38 cellular contexts compared by ENCODE assay signal in genomic region chr11:119388103-119388502, GRCh38. TPM values are rescaled to one million over a fixed set of nuclear protein-coding genes. Genes with fewer than 3 reads are reported as not detected.
"Had no signal": no experiment of that assay in that cellular context is flagged by ENCODE, and none has a peak within 500 bp of the region (broad histone marks: within the 10 kb centered on the region; RNA-seq: fewer than 3 reads in every experiment).

No MANE protein-coding gene starts in this region.

- H3K4me3 Mint-ChIP-seq: activated B cell treated with CpG ODN at 0.5 μM for 24 hours; activated CD4-positive, alpha-beta memory T cell treated with anti-CD3 and anti-CD28 coated beads for 36 hours; activated CD4-positive, alpha-beta T cell treated with anti-CD3 and anti-CD28 coated beads, Interleukin-2, amount 10 ng/mL, durations not matched to agents 7 days and 5 days; activated CD8-positive, alpha-beta T cell treated with anti-CD3 and anti-CD28 coated beads for 36 hours; activated naive CD4-positive, alpha-beta T cell treated with anti-CD3 and anti-CD28 coated beads, Interleukin-2, amount 10 ng/mL, durations not matched to agents 7 days and 5 days; activated naive CD4-positive, alpha-beta T cell treated with anti-CD3 and anti-CD28 coated beads, Interleukin-2, amount 50 U/mL, for 24 hours; activated naive CD8-positive, alpha-beta T cell; activated naive CD8-positive, alpha-beta T cell treated with anti-CD3 and anti-CD28 coated beads, Interleukin-2, amount 10 ng/mL, durations not matched to agents 7 days and 5 days; activated naive CD8-positive, alpha-beta T cell treated with anti-CD3 and anti-CD28 coated beads, Interleukin-2, amount 50 U/mL, for 24 hours; activated T-cell treated with anti-CD3 and anti-CD28 coated beads, Interleukin-2, amount 50 U/mL, for 4 hours; activated T-cell treated with anti-CD3 and anti-CD28 coated beads, Interleukin-2, amount 50 U/mL, for 72 hours; activated T-helper 1 cell treated with anti-CD3 and anti-CD28 coated beads, Interleukin-12 subunit alpha, Interleukin-12 subunit beta, Interleukin-2, Interleukin-4 antibody, amounts not matched to agents 30 ng/mL and 10 ng/mL and 1 ng/mL, durations not matched to agents 14 hours and 24 hours and 36 hours; activated T-helper 17 cell treated with anti-CD3 and anti-CD28 coated beads, Interleukin-2, amount 50 U/mL, for 72 hours; brain; central memory CD8-positive, alpha-beta T cell; T-helper 1 cell treated with Interleukin-12 subunit alpha and Interleukin-12 subunit beta and Interleukin-4 antibody, amounts not matched to agents 30 μg/mL and 1 μg/mL, for 36 hours; T-helper 2 cell treated with Interferon-gamma antibody and Interleukin-4, amounts not matched to agents 5 μg/mL and 100 μg/mL, for 36 hours had no signal

- H3K27me3 Mint-ChIP-seq: activated naive CD4-positive, alpha-beta T cell treated with anti-CD3 and anti-CD28 coated beads, Interleukin-2, amount 50 U/mL, for 24 hours; activated T-helper 17 cell treated with anti-CD3 and anti-CD28 coated beads, Interleukin-2, amount 50 U/mL, for 72 hours had no signal

- H3K36me3 ChIP-seq: ascending aorta, cardiac muscle cell had no signal

- H3K36me3 Mint-ChIP-seq: activated CD4-positive, alpha-beta memory T cell treated with anti-CD3 and anti-CD28 coated beads for 36 hours; activated naive CD4-positive, alpha-beta T cell treated with anti-CD3 and anti-CD28 coated beads, Interleukin-2, amount 10 ng/mL, durations not matched to agents 7 days and 5 days; activated naive CD4-positive, alpha-beta T cell treated with anti-CD3 and anti-CD28 coated beads, Interleukin-2, amount 50 U/mL, for 24 hours; activated naive CD8-positive, alpha-beta T cell; activated naive CD8-positive, alpha-beta T cell treated with anti-CD3 and anti-CD28 coated beads, Interleukin-2, amount 10 ng/mL, durations not matched to agents 7 days and 5 days; brain had no signal

- H3K27ac Mint-ChIP-seq: activated B cell treated with CpG ODN at 0.5 μM for 24 hours; activated CD4-positive, alpha-beta memory T cell treated with anti-CD3 and anti-CD28 coated beads for 36 hours; activated CD4-positive, alpha-beta T cell treated with anti-CD3 and anti-CD28 coated beads, Interleukin-2, amount 10 ng/mL, durations not matched to agents 7 days and 5 days; activated CD8-positive, alpha-beta T cell treated with anti-CD3 and anti-CD28 coated beads for 36 hours; activated naive CD4-positive, alpha-beta T cell treated with anti-CD3 and anti-CD28 coated beads, Interleukin-2, amount 10 ng/mL, durations not matched to agents 7 days and 5 days; activated naive CD4-positive, alpha-beta T cell treated with anti-CD3 and anti-CD28 coated beads, Interleukin-2, amount 50 U/mL, for 24 hours; activated naive CD8-positive, alpha-beta T cell; activated naive CD8-positive, alpha-beta T cell treated with anti-CD3 and anti-CD28 coated beads, Interleukin-2, amount 10 ng/mL, durations not matched to agents 7 days and 5 days; activated naive CD8-positive, alpha-beta T cell treated with anti-CD3 and anti-CD28 coated beads, Interleukin-2, amount 50 U/mL, for 24 hours; activated T-cell treated with anti-CD3 and anti-CD28 coated beads, Interleukin-2, amount 50 U/mL, for 72 hours; activated T-helper 1 cell treated with anti-CD3 and anti-CD28 coated beads, Interleukin-12 subunit alpha, Interleukin-12 subunit beta, Interleukin-2, Interleukin-4 antibody, amounts not matched to agents 30 ng/mL and 10 ng/mL and 1 ng/mL, durations not matched to agents 14 hours and 24 hours and 36 hours; activated T-helper 17 cell treated with anti-CD3 and anti-CD28 coated beads, Interleukin-2, amount 50 U/mL, for 72 hours; brain; T-helper 1 cell treated with Interleukin-12 subunit alpha and Interleukin-12 subunit beta and Interleukin-4 antibody, amounts not matched to agents 30 μg/mL and 1 μg/mL, for 36 hours; T-helper 2 cell treated with Interferon-gamma antibody and Interleukin-4, amounts not matched to agents 5 μg/mL and 100 μg/mL, for 36 hours had no signal

- H3K4me1 ChIP-seq: ascending aorta had no signal

- H3K4me1 Mint-ChIP-seq: activated B cell treated with CpG ODN at 0.5 μM for 24 hours; activated CD4-positive, alpha-beta T cell treated with anti-CD3 and anti-CD28 coated beads, Interleukin-2, amount 10 ng/mL, durations not matched to agents 7 days and 5 days; activated naive CD4-positive, alpha-beta T cell treated with anti-CD3 and anti-CD28 coated beads, Interleukin-2, amount 10 ng/mL, durations not matched to agents 7 days and 5 days; activated naive CD4-positive, alpha-beta T cell treated with anti-CD3 and anti-CD28 coated beads, Interleukin-2, amount 50 U/mL, for 24 hours; activated naive CD8-positive, alpha-beta T cell treated with anti-CD3 and anti-CD28 coated beads, Interleukin-2, amount 10 ng/mL, durations not matched to agents 7 days and 5 days; activated naive CD8-positive, alpha-beta T cell treated with anti-CD3 and anti-CD28 coated beads, Interleukin-2, amount 50 U/mL, for 24 hours; activated T-helper 17 cell treated with anti-CD3 and anti-CD28 coated beads, Interleukin-2, amount 50 U/mL, for 72 hours; brain; central memory CD8-positive, alpha-beta T cell had no signal

- H3K9me3 ChIP-seq: ascending aorta had no signal

- DNase-seq: activated B cell treated with CpG ODN at 0.5 μM for 24 hours; activated CD4-positive, alpha-beta memory T cell treated with anti-CD3 and anti-CD28 coated beads for 36 hours; activated CD4-positive, alpha-beta T cell treated with anti-CD3 and anti-CD28 coated beads for 4 hours; activated CD4-positive, alpha-beta T cell treated with anti-CD3 and anti-CD28 coated beads, Interleukin-2, amount 10 ng/mL, durations not matched to agents 7 days and 5 days; activated CD4-positive, CD25-positive, alpha-beta regulatory T cell treated with anti-CD3 and anti-CD28 coated beads, Interleukin-2, amount 50 U/mL, for 72 hours; activated CD8-positive, alpha-beta memory T cell treated with anti-CD3 and anti-CD28 coated beads, Interleukin-2, amount 50 U/mL, for 4 hours; activated CD8-positive, alpha-beta T cell treated with anti-CD3 and anti-CD28 coated beads for 36 hours; activated effector memory CD4-positive, alpha-beta T cell treated with anti-CD3 and anti-CD28 coated beads, Interleukin-2, amount 50 U/mL, for 16 hours; activated gamma-delta T cell treated with Interleukin-2 at 50 U/mL for 16 hours; activated naive CD4-positive, alpha-beta T cell; activated naive CD4-positive, alpha-beta T cell treated with anti-CD3 and anti-CD28 coated beads, Interleukin-2, amount 10 ng/mL, durations not matched to agents 7 days and 5 days; activated naive CD8-positive, alpha-beta T cell treated with anti-CD3 and anti-CD28 coated beads, Interleukin-2, amount 10 ng/mL, durations not matched to agents 7 days and 5 days; activated naive CD8-positive, alpha-beta T cell treated with anti-CD3 and anti-CD28 coated beads, Interleukin-2, amount 50 U/mL, for 24 hours; activated T-cell treated with anti-CD3 and anti-CD28 coated beads for 4 hours; activated T-cell treated with anti-CD3 and anti-CD28 coated beads, Interleukin-2, amount 50 U/mL, for 1 hour; activated T-cell treated with anti-CD3 and anti-CD28 coated beads, Interleukin-2, amount 50 U/mL, for 4 hours; activated T-cell treated with anti-CD3 and anti-CD28 coated beads, Interleukin-2, amount 50 U/mL, for 72 hours; amygdala; anterior cingulate cortex; caudate nucleus; cerebellar nuclear complex; T-helper 1 cell; T-helper 2 cell; T-helper 9 cell had no signal

- H3K27me3 ChIP-seq: ascending aorta had no signal

- H3K27ac ChIP-seq: ascending aorta, cardiac muscle cell, VCaP had no signal

- H3K4me3 ChIP-seq: ascending aorta, cardiac muscle cell had no signal

- H3K9me3 Mint-ChIP-seq: activated B cell treated with CpG ODN at 0.5 μM for 24 hours; activated CD4-positive, alpha-beta memory T cell treated with anti-CD3 and anti-CD28 coated beads for 36 hours; activated CD4-positive, alpha-beta T cell treated with anti-CD3 and anti-CD28 coated beads, Interleukin-2, amount 10 ng/mL, durations not matched to agents 7 days and 5 days; activated CD8-positive, alpha-beta T cell treated with anti-CD3 and anti-CD28 coated beads for 36 hours; activated naive CD4-positive, alpha-beta T cell treated with anti-CD3 and anti-CD28 coated beads, Interleukin-2, amount 10 ng/mL, durations not matched to agents 7 days and 5 days; activated naive CD4-positive, alpha-beta T cell treated with anti-CD3 and anti-CD28 coated beads, Interleukin-2, amount 50 U/mL, for 24 hours; activated naive CD8-positive, alpha-beta T cell treated with anti-CD3 and anti-CD28 coated beads, Interleukin-2, amount 10 ng/mL, durations not matched to agents 7 days and 5 days; activated naive CD8-positive, alpha-beta T cell treated with anti-CD3 and anti-CD28 coated beads, Interleukin-2, amount 50 U/mL, for 24 hours; activated T-cell treated with anti-CD3 and anti-CD28 coated beads, Interleukin-2, amount 50 U/mL, for 4 hours; activated T-cell treated with anti-CD3 and anti-CD28 coated beads, Interleukin-2, amount 50 U/mL, for 72 hours; activated T-helper 1 cell treated with anti-CD3 and anti-CD28 coated beads, Interleukin-12 subunit alpha, Interleukin-12 subunit beta, Interleukin-2, Interleukin-4 antibody, amounts not matched to agents 30 ng/mL and 10 ng/mL and 1 ng/mL, durations not matched to agents 14 hours and 24 hours and 36 hours; activated T-helper 17 cell treated with anti-CD3 and anti-CD28 coated beads, Interleukin-2, amount 50 U/mL, for 72 hours; brain; central memory CD8-positive, alpha-beta T cell; T-helper 1 cell treated with Interleukin-12 subunit alpha and Interleukin-12 subunit beta and Interleukin-4 antibody, amounts not matched to agents 30 μg/mL and 1 μg/mL, for 36 hours; T-helper 2 cell treated with Interferon-gamma antibody and Interleukin-4, amounts not matched to agents 5 μg/mL and 100 μg/mL, for 36 hours had no signal

RNA-seq across cellular contexts. Expression of gene USP2, which starts 6.6 kb away (rescaled TPM):
- total RNA-seq: ascending aorta had no signal

RNA-seq across cellular contexts. Expression of gene THY1, which starts 34.9 kb away (rescaled TPM):
- total RNA-seq: activated B cell treated with CpG ODN at 0.5 μM for 24 hours; activated naive CD8-positive, alpha-beta T cell treated with anti-CD3 and anti-CD28 coated beads, Interleukin-2, amount 10 ng/mL, durations not matched to agents 7 days and 5 days had no signal

RNA-seq across cellular contexts. Expression of gene MFRP, which starts 41.6 kb away (rescaled TPM):
- total RNA-seq: activated B cell treated with CpG ODN at 0.5 μM for 24 hours; activated CD4-positive, alpha-beta memory T cell treated with anti-CD3 and anti-CD28 coated beads for 36 hours; activated CD4-positive, alpha-beta T cell treated with anti-CD3 and anti-CD28 coated beads, Interleukin-2, amount 10 ng/mL, durations not matched to agents 7 days and 5 days; activated CD8-positive, alpha-beta memory T cell treated with anti-CD3 and anti-CD28 coated beads for 36 hours; activated CD8-positive, alpha-beta T cell treated with anti-CD3 and anti-CD28 coated beads for 36 hours; activated naive CD8-positive, alpha-beta T cell treated with anti-CD3 and anti-CD28 coated beads, Interleukin-2, amount 10 ng/mL, durations not matched to agents 7 days and 5 days; activated T-cell treated with anti-CD3 and anti-CD28 coated beads, Interleukin-2, amount 50 U/mL, for 4 hours; activated T-cell treated with anti-CD3 and anti-CD28 coated beads, Interleukin-2, amount 50 U/mL, for 72 hours; activated T-helper 1 cell treated with anti-CD3 and anti-CD28 coated beads, Interleukin-12 subunit alpha, Interleukin-12 subunit beta, Interleukin-2, Interleukin-4 antibody, amounts not matched to agents 30 ng/mL and 10 ng/mL and 1 ng/mL, durations not matched to agents 14 hours and 24 hours and 36 hours; activated T-helper 17 cell treated with anti-CD3 and anti-CD28 coated beads, Interleukin-2, amount 50 U/mL, for 72 hours; ascending aorta; bronchial epithelial cell; cardiac muscle cell; chondrocyte had no signal
- polyA plus RNA-seq: cardiac muscle cell had no signal

RNA-seq across cellular contexts. Expression of gene C1QTNF5, which starts 47.4 kb away (rescaled TPM):
- total RNA-seq: activated B cell treated with CpG ODN at 0.5 μM for 24 hours; activated CD4-positive, alpha-beta memory T cell treated with anti-CD3 and anti-CD28 coated beads for 36 hours; activated CD4-positive, alpha-beta T cell treated with anti-CD3 and anti-CD28 coated beads, Interleukin-2, amount 10 ng/mL, durations not matched to agents 7 days and 5 days; activated CD8-positive, alpha-beta memory T cell treated with anti-CD3 and anti-CD28 coated beads for 36 hours; activated CD8-positive, alpha-beta T cell treated with anti-CD3 and anti-CD28 coated beads for 36 hours; activated naive CD8-positive, alpha-beta T cell treated with anti-CD3 and anti-CD28 coated beads, Interleukin-2, amount 10 ng/mL, durations not matched to agents 7 days and 5 days; activated T-cell treated with anti-CD3 and anti-CD28 coated beads, Interleukin-2, amount 50 U/mL, for 4 hours; activated T-cell treated with anti-CD3 and anti-CD28 coated beads, Interleukin-2, amount 50 U/mL, for 72 hours; activated T-helper 1 cell treated with anti-CD3 and anti-CD28 coated beads, Interleukin-12 subunit alpha, Interleukin-12 subunit beta, Interleukin-2, Interleukin-4 antibody, amounts not matched to agents 30 ng/mL and 10 ng/mL and 1 ng/mL, durations not matched to agents 14 hours and 24 hours and 36 hours; activated T-helper 17 cell treated with anti-CD3 and anti-CD28 coated beads, Interleukin-2, amount 50 U/mL, for 72 hours had no signal
